Comparison of ENCODE assay signal across 21 cellular contexts in genomic region chr1:185821612-185822385, GRCh38.
A peak's percentile ranks its signal among the peaks of the same experiment; 100 is the strongest.
DNase-seq lines count a peak whose midpoint lies in the region; ATAC-seq, FAIRE-seq and TF ChIP-seq lines count a peak whose summit lies in the region.
"Had no signal": no experiment of that assay in that cellular context is flagged by ENCODE, and none has a peak within 500 bp of the region (broad histone marks: within the 10 kb centered on the region; RNA-seq: fewer than 3 reads in every experiment).

No MANE protein-coding gene starts in this region.

- dilution Hi-C loops in keratinocyte (cut with MboI; ENCODE audit: extremely low pct_ligation_motif_present, low sequenced_read_pairs): loop anchor here (25.0 kb wide), 1 partner anchor 341 kb away; no protein-coding TSS in a partner anchor

- H3K4me1 ChIP-seq in Loucy (ENCODE audit: insufficient read depth, low read length, poor library complexity, severe bottlenecking) (peaks cover 5% of the 10 kb centered on the region), RWPE2 (ENCODE audit: insufficient read depth, poor library complexity, severe bottlenecking) (no peaks in the 10 kb centered on the region), keratinocyte (ENCODE audit: control insufficient read depth, extremely low read depth, insufficient read depth, low read length) (no peaks in the 10 kb centered on the region)
- no peaks in the 10 kb centered on the region for H3K4me1 ChIP-seq in effector memory CD4-positive, alpha-beta T cell (ENCODE audit: control insufficient read depth, insufficient read depth, low read length, poor library complexity, severe bottlenecking)
- H3K4me1 ChIP-seq: gastrocnemius medialis, psoas muscle, testis had no signal

- H2AFZ ChIP-seq in Loucy (ENCODE audit: low read length) (no peak overlapping the region), keratinocyte (ENCODE audit: control insufficient read depth, low read length) (no peak overlapping the region)

- H3K4me3 ChIP-seq in Loucy (ENCODE audit: low read length, poor library complexity, severe bottlenecking) (no peak overlapping the region), RWPE2 (ENCODE audit: severe bottlenecking) (no peak overlapping the region), keratinocyte (ENCODE audit: control insufficient read depth in 2 of 3, extremely low read depth in 1 of 3, insufficient read depth in 2 of 3, low read depth in 1 of 3, low read length in 3 of 3) (no peak overlapping the region)
- no peak overlapping the region for H3K4me3 ChIP-seq in effector memory CD4-positive, alpha-beta T cell (ENCODE audit: insufficient read depth, low read depth, low read length, poor library complexity, severe bottlenecking)
- H3K4me3 ChIP-seq: gastrocnemius medialis, psoas muscle, testis had no signal

- H3K27me3 ChIP-seq in Loucy (ENCODE audit: insufficient read depth, low read length, poor library complexity, severe bottlenecking) (peaks cover 3% of the 10 kb centered on the region), RWPE2 (ENCODE audit: insufficient read depth, poor library complexity, severe bottlenecking) (peaks cover 3% of the 10 kb centered on the region), keratinocyte (ENCODE audit: control insufficient read depth, extremely low read depth, insufficient read depth, low read length) (no peaks in the 10 kb centered on the region)
- peaks cover 7% of the 10 kb centered on the region for H3K27me3 ChIP-seq in effector memory CD4-positive, alpha-beta T cell (replicated peaks; ENCODE audit: control insufficient read depth, insufficient read depth, low read length, poor library complexity, severe bottlenecking)
- H3K27me3 ChIP-seq: gastrocnemius medialis, testis had no signal

- no peaks in the 10 kb centered on the region for H4K20me1 ChIP-seq in Loucy (ENCODE audit: insufficient read depth, low read length, poor library complexity, severe bottlenecking)
- no peaks in the 10 kb centered on the region for H4K20me1 ChIP-seq in keratinocyte (ENCODE audit: control insufficient read depth, extremely low read depth, insufficient read depth, low read length)

- FAIRE-seq in D721Med (lab: Jason Lieb, UNC) (no peak), keratinocyte (lab: Jason Lieb, UNC) (peak; percentile 5)
- FAIRE-seq: H54 had no signal

- no peak overlapping the region for H3K9ac ChIP-seq in Loucy (ENCODE audit: low read depth, low read length, poor library complexity, severe bottlenecking)
- H3K9ac ChIP-seq in keratinocyte (ENCODE audit: control insufficient read depth, extremely low read depth, insufficient read depth, low read length): no peak overlapping the region

- no peaks in the 10 kb centered on the region for H3F3A ChIP-seq in Loucy (ENCODE audit: low read depth)

- no peak overlapping the region for H3K4me2 ChIP-seq in Loucy (ENCODE audit: low read depth, low read length, poor library complexity, severe bottlenecking)
- no peak overlapping the region for H3K4me2 ChIP-seq in keratinocyte (ENCODE audit: control insufficient read depth, extremely low read depth, insufficient read depth, low read depth, low read length)

- no peaks in the 10 kb centered on the region for H3K9me1 ChIP-seq in keratinocyte (ENCODE audit: control insufficient read depth, extremely low read depth, insufficient read depth, low read length)

- H3K36me3 ChIP-seq in Loucy (ENCODE audit: insufficient read depth, low read length) (no peaks in the 10 kb centered on the region), RWPE2 (ENCODE audit: low read depth) (no peaks in the 10 kb centered on the region), keratinocyte (ENCODE audit: control insufficient read depth in 2 of 2, extremely low read depth in 1 of 2, insufficient read depth in 2 of 2, low read length in 2 of 2) (no peaks in the 10 kb centered on the region)
- no peaks in the 10 kb centered on the region for H3K36me3 ChIP-seq in effector memory CD4-positive, alpha-beta T cell (ENCODE audit: control insufficient read depth, insufficient read depth, low read length)
- H3K36me3 ChIP-seq: gastrocnemius medialis had no signal

- H3K27ac ChIP-seq in RWPE2 (ENCODE audit: poor library complexity, severe bottlenecking) (no peak overlapping the region), keratinocyte (ENCODE audit: control insufficient read depth, insufficient read depth, low read length) (no peak overlapping the region)
- no peak overlapping the region for H3K27ac ChIP-seq in effector memory CD4-positive, alpha-beta T cell (ENCODE audit: insufficient read depth, low read length, poor library complexity, severe bottlenecking)
- H3K27ac ChIP-seq: gastrocnemius medialis, HL-60, psoas muscle, testis had no signal

- no peaks in the 10 kb centered on the region for H3K9me2 ChIP-seq in Loucy (replicated peaks; ENCODE audit: low read depth, low read length)

- ATAC-seq in RWPE2 (ENCODE audit: low read depth) (0 out of 3 replicates have a peak, but pooled peaks have one; percentile 55), HG02798 (IDR thresholded peaks at IDR 0.05; ENCODE audit: poor library complexity, unreplicated experiment) (no peak)
- ATAC-seq: activated CD8-positive, alpha-beta T cell treated with anti-CD3 and anti-CD28 coated beads for 36 hours; gastrocnemius medialis; psoas muscle; T-helper 17 cell; WTC11 had no signal

- H3K79me2 ChIP-seq in Loucy (ENCODE audit: insufficient read depth, low read length) (no peaks in the 10 kb centered on the region), keratinocyte (ENCODE audit: control insufficient read depth, insufficient read depth, low read length) (no peaks in the 10 kb centered on the region)

- no peak for DNase-seq in D721Med (ENCODE audit: insufficient read length, low spot score)
- DNase-seq in RWPE2 (ENCODE audit: low spot score): no peak
- DNase-seq in keratinocyte (ENCODE audit: low read depth, low spot score): no peak
- DNase-seq in effector memory CD4-positive, alpha-beta T cell: no peak
- DNase-seq in UCSD-AML1 (lab: John Stamatoyannopoulos, UW; ENCODE audit: unreplicated experiment): no peak
- DNase-seq in NCI-H146 (lab: John Stamatoyannopoulos, UW): no peak
- DNase-seq: activated CD8-positive, alpha-beta T cell treated with anti-CD3 and anti-CD28 coated beads for 36 hours; activated T-cell treated with anti-CD3 and anti-CD28 coated beads, Interleukin-2, amount 50 U/mL, for 48 hours; CD4-positive, CD25-positive, alpha-beta regulatory T cell; dermis blood vessel endothelial cell; gastrocnemius medialis; NCI-H1105; psoas muscle; SIG-M5; T-helper 17 cell; testis had no signal

- H3K9me3 ChIP-seq in Loucy (ENCODE audit: insufficient read depth, low read depth, low read length) (no peaks in the 10 kb centered on the region), RWPE2 (ENCODE audit: severe bottlenecking) (no peaks in the 10 kb centered on the region), keratinocyte (ENCODE audit: control insufficient read depth, low read depth, low read length) (no peaks in the 10 kb centered on the region)
- H3K9me3 ChIP-seq in effector memory CD4-positive, alpha-beta T cell (ENCODE audit: control insufficient read depth, low read length): no peaks in the 10 kb centered on the region
- H3K9me3 ChIP-seq: gastrocnemius medialis, psoas muscle, testis had no signal

- TF ChIP-seq CTCF in D721Med (IDR thresholded peaks at IDR 0.05; ENCODE audit: insufficient read depth, missing control alignments) (peak; percentile 22), Loucy (conservative IDR thresholded peaks at IDR 0.05; ENCODE audit: low read length) (peak; percentile 38), RWPE2 (IDR thresholded peaks at IDR 0.05; ENCODE audit: poor library complexity, severe bottlenecking) (peak; percentile 4), keratinocyte (optimal IDR thresholded peaks at IDR 0.05 in 1 of 3, IDR thresholded peaks at IDR 0.05 in 1 of 3, conservative IDR thresholded peaks at IDR 0.05 in 1 of 3; ENCODE audit: extremely low read depth in 1 of 3, insufficient read depth in 2 of 3, low read length in 3 of 3) (peak in 2 of 3 experiments; percentile 9 to 11)
